In genomic region chr6:33064723-33065122, GRCh38 we compare ENCODE assay signal across 32 cellular contexts. TPM values are rescaled to one million over a fixed set of nuclear protein-coding genes. Genes with fewer than 3 reads are reported as not detected.
"Had no signal": no experiment of that assay in that cellular context is flagged by ENCODE, and none has a peak within 500 bp of the region (broad histone marks: within the 10 kb centered on the region; RNA-seq: fewer than 3 reads in every experiment).

No MANE protein-coding gene starts in this region.

- H3K4me1 ChIP-seq: body of pancreas, foreskin keratinocyte, lower lobe of right lung, tibial nerve had no signal

- H3K9me3 ChIP-seq: body of pancreas, heart left ventricle, lower lobe of right lung, mucosa of descending colon, ovary, tibial nerve had no signal

- FAIRE-seq: small intestine had no signal

- H3K4me3 ChIP-seq: body of pancreas, heart left ventricle, lower lobe of right lung, mucosa of descending colon, ovary, tibial nerve had no signal

- H3K4me1 Mint-ChIP-seq: endodermal cell had no signal

- H3K27ac ChIP-seq: body of pancreas, foreskin keratinocyte, lower lobe of right lung, ovary, tibial nerve, WERI-Rb-1 had no signal

- H3K27ac Mint-ChIP-seq: activated CD8-positive, alpha-beta memory T cell treated with anti-CD3 and anti-CD28 coated beads, Interleukin-2, amount 10 ng/mL, durations not matched to agents 7 days and 5 days; activated CD8-positive, alpha-beta T cell treated with anti-CD3 and anti-CD28 coated beads for 36 hours; activated naive CD8-positive, alpha-beta T cell; endodermal cell; progenitor cell of endocrine pancreas; T-helper 1 cell treated with Interleukin-12 subunit alpha and Interleukin-12 subunit beta and Interleukin-4 antibody, amounts not matched to agents 30 μg/mL and 1 μg/mL, for 36 hours had no signal

- H3K27me3 Mint-ChIP-seq: activated CD8-positive, alpha-beta memory T cell treated with anti-CD3 and anti-CD28 coated beads, Interleukin-2, amount 10 ng/mL, durations not matched to agents 7 days and 5 days; activated naive CD8-positive, alpha-beta T cell; progenitor cell of endocrine pancreas had no signal

- ATAC-seq: activated CD8-positive, alpha-beta memory T cell treated with anti-CD3 and anti-CD28 coated beads, Interleukin-2, amount 10 ng/mL, durations not matched to agents 7 days and 5 days; activated CD8-positive, alpha-beta T cell treated with anti-CD3 and anti-CD28 coated beads for 36 hours; body of pancreas; esophagus mucosa; foreskin keratinocyte; heart left ventricle; left lobe of liver; mucosa of descending colon; sciatic nerve had no signal

- H3K27me3 ChIP-seq: body of pancreas, heart left ventricle, ovary, tibial nerve had no signal

- DNase-seq: activated CD4-positive, alpha-beta T cell treated with anti-CD3 and anti-CD28 coated beads, Interleukin-2, amount 50 U/mL, for 1 hour; activated CD4-positive, CD25-positive, alpha-beta regulatory T cell treated with anti-CD3 and anti-CD28 coated beads, Interleukin-2, amount 50 U/mL, for 72 hours; activated CD8-positive, alpha-beta memory T cell treated with anti-CD3 and anti-CD28 coated beads, Interleukin-2, amount 10 ng/mL, durations not matched to agents 7 days and 5 days; activated CD8-positive, alpha-beta T cell treated with anti-CD3 and anti-CD28 coated beads for 36 hours; activated effector memory CD4-positive, alpha-beta T cell treated with Interleukin-2 at 50 U/mL for 16 hours; activated naive CD4-positive, alpha-beta T cell treated with Interleukin-2 at 50 U/mL for 16 hours; anterior cingulate cortex; body of pancreas; cortex of kidney; endodermal cell; foreskin keratinocyte; heart left ventricle; kidney glomerular epithelial cell; lower lobe of right lung; mesendoderm; mucosa of descending colon; ovary; retina; small intestine; stimulated activated CD4-positive, alpha-beta T cell treated with anti-CD3 and anti-CD28 coated beads, Interleukin-4, amount 100 ng/mL, for 24 hours; stimulated activated naive CD4-positive, alpha-beta T cell treated with Interleukin-2 at 50 U/mL for 16 hours; T-helper 9 cell; WERI-Rb-1 had no signal

- H3K9me3 Mint-ChIP-seq: activated CD8-positive, alpha-beta T cell treated with anti-CD3 and anti-CD28 coated beads for 36 hours; T-helper 1 cell treated with Interleukin-12 subunit alpha and Interleukin-12 subunit beta and Interleukin-4 antibody, amounts not matched to agents 30 μg/mL and 1 μg/mL, for 36 hours had no signal

- H3K36me3 ChIP-seq: ovary, WERI-Rb-1 had no signal

- H3K4me3 Mint-ChIP-seq: activated CD8-positive, alpha-beta memory T cell treated with anti-CD3 and anti-CD28 coated beads, Interleukin-2, amount 10 ng/mL, durations not matched to agents 7 days and 5 days; activated CD8-positive, alpha-beta T cell treated with anti-CD3 and anti-CD28 coated beads for 36 hours; activated naive CD8-positive, alpha-beta T cell; endodermal cell; T-helper 1 cell treated with Interleukin-12 subunit alpha and Interleukin-12 subunit beta and Interleukin-4 antibody, amounts not matched to agents 30 μg/mL and 1 μg/mL, for 36 hours had no signal

RNA-seq across cellular contexts. Expression of gene HLA-DPA1, which starts 8.7 kb away (rescaled TPM):
- polyA plus RNA-seq: neural cell had no signal

RNA-seq across cellular contexts. Expression of gene HLA-DPB1, which starts 11.1 kb away (rescaled TPM):
- polyA plus RNA-seq: foreskin keratinocyte had no signal

RNA-seq across cellular contexts. Expression of gene HLA-DOA, which starts 55.3 kb away (rescaled TPM):
- total RNA-seq: foreskin keratinocyte, myocyte had no signal
- polyA plus RNA-seq: foreskin keratinocyte had no signal
